Comparison of ENCODE assay signal across 20 cellular contexts in the genomic region with DNA sequence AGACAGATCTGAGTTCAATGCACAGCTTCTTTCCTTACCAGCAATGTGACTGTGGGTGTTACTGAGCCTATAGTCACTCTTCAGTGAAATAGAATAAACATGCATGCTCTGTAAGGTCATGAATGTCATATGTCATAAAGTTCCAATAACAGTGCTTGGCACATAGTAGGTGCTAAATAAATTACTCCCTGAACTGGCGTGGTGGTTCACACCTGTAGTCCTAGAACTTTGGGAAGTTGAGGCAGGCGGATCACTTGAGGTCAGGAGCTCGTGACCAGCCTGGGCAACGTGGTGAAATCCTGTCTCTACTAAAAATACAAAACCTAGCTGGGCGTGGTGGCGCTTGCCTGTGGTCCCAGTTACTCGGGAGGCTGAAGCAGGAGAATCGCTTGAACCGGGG.
"Had no signal": no experiment of that assay in that cellular context is flagged by ENCODE, and none has a peak within 500 bp of the region (broad histone marks: within the 10 kb centered on the region; RNA-seq: fewer than 3 reads in every experiment).

No MANE protein-coding gene starts in this region.

- H3K4me3 ChIP-seq: ovary, psoas muscle, right lobe of liver, sigmoid colon, stomach, thoracic aorta, thyroid gland, tibial nerve, upper lobe of left lung, vagina had no signal

- FAIRE-seq: small intestine, urothelium cell line had no signal

- H3K27me3 ChIP-seq: neutrophil, ovary, right lobe of liver, sigmoid colon, stomach, thyroid gland, tibial nerve, upper lobe of left lung, vagina had no signal

- ATAC-seq: natural killer cell treated with Interleukin-12 subunit alpha and Interleukin-12 subunit beta and Interleukin-15 and Interleukin-18, amount 100 ng/mL, for 72 hours; stimulated activated effector memory CD8-positive, alpha-beta T cell treated with anti-CD3 and anti-CD28 coated beads, Interleukin-12 subunit alpha, Interleukin-12 subunit beta, amount 100 ng/mL, for 72 hours; stimulated activated naive B cell treated with anti-CD40 and anti-IgM and Interleukin-4, amounts not matched to agents 10 μg/mL and 1 μg/mL and 100 μg/mL, for 72 hours had no signal

- DNase-seq: occipital lobe; ovary; right cardiac atrium; right lobe of liver; sigmoid colon; stimulated activated CD4-positive, alpha-beta T cell treated with anti-CD3 and anti-CD28 coated beads, Interleukin-2, amount 100 ng/mL, for 48 hours; stimulated activated naive B cell treated with anti-CD40 and anti-IgM and Interleukin-4, amounts not matched to agents 10 μg/mL and 1 μg/mL and 100 μg/mL, for 72 hours; stomach; thyroid gland had no signal

- H3K27ac ChIP-seq: neutrophil, ovary, parathyroid adenoma, psoas muscle, right lobe of liver, sigmoid colon, stomach, thoracic aorta, thyroid gland, tibial nerve, upper lobe of left lung, vagina had no signal

- H3K9ac ChIP-seq: parathyroid adenoma had no signal

- H3K4me1 ChIP-seq: parathyroid adenoma, psoas muscle, right lobe of liver, sigmoid colon, stomach, thyroid gland, tibial nerve, upper lobe of left lung, vagina had no signal

- H3K36me3 ChIP-seq: ovary had no signal

- H3K79me2 ChIP-seq: parathyroid adenoma had no signal

- H3K9me3 ChIP-seq: neutrophil, ovary, psoas muscle, right lobe of liver, sigmoid colon, stomach, thoracic aorta, thyroid gland, tibial nerve, upper lobe of left lung, vagina had no signal

- H2AFZ ChIP-seq: parathyroid adenoma had no signal
